ENCODE assay signal across 17 cellular contexts in the genomic region with DNA sequence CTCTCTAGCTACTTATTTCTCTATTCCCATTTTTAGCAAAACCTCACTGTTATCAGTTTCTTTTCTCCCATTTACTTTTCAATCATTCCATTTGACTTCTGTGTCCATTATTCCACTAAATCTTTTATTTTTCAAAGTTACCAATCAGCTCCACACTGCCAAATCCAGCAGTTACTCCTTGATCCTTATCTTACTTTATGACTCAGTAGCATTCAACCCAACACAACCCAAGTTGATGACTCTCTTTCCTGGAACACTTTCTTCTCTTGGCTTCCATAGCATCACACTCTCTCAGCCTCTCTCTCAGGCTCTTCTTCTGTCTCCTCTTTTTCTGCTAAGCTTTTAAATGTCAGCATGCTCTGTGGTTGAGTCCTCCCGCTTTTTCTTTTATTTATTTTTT. TPM values are rescaled to one million over a fixed set of nuclear protein-coding genes. Genes with fewer than 3 reads are reported as not detected.
A peak's percentile ranks its signal among the peaks of the same experiment; 100 is the strongest.
DNase-seq lines count a peak whose midpoint lies in the region; ATAC-seq and TF ChIP-seq lines count a peak whose summit lies in the region.
"Had no signal": no experiment of that assay in that cellular context is flagged by ENCODE, and none has a peak within 500 bp of the region (broad histone marks: within the 10 kb centered on the region; RNA-seq: fewer than 3 reads in every experiment).

No MANE protein-coding gene starts in this region.

- no peak overlapping the region for H3K27ac ChIP-seq in epithelial cell of prostate
- H3K27ac ChIP-seq: uterus had no signal

- peaks cover 96% of the 10 kb centered on the region for H3K4me1 Mint-ChIP-seq in activated naive CD4-positive, alpha-beta T cell treated with anti-CD3 and anti-CD28 coated beads, Interleukin-2, amount 50 U/mL, for 24 hours
- peaks cover 82% of the 10 kb centered on the region for H3K4me1 Mint-ChIP-seq in activated CD4-positive, alpha-beta memory T cell treated with anti-CD3 and anti-CD28 coated beads, Interleukin-2, amount 10 ng/mL, durations not matched to agents 7 days and 5 days

- CTCF ChIA-PET in activated CD4-positive, alpha-beta memory T cell treated with anti-CD3 and anti-CD28 coated beads, Interleukin-2, amount 10 ng/mL, durations not matched to agents 7 days and 5 days (lab: Charles Lee), result interaction anchor here (1.3 kb wide), 1 partner anchor 162 kb away, joined by 3 read pairs; no protein-coding TSS in a partner anchor

- no peaks in the 10 kb centered on the region for H3K27me3 Mint-ChIP-seq in activated naive CD4-positive, alpha-beta T cell treated with anti-CD3 and anti-CD28 coated beads, Interleukin-2, amount 50 U/mL, for 24 hours
- H3K27me3 Mint-ChIP-seq in activated CD4-positive, alpha-beta memory T cell treated with anti-CD3 and anti-CD28 coated beads, Interleukin-2, amount 10 ng/mL, durations not matched to agents 7 days and 5 days, result no peaks in the 10 kb centered on the region
- H3K27me3 Mint-ChIP-seq: B cell had no signal

- no peak for TF ChIP-seq CTCF in mucosa of descending colon (IDR thresholded peaks at IDR 0.05)

- no peak for ATAC-seq in GM19023 (IDR thresholded peaks at IDR 0.05; ENCODE audit: unreplicated experiment)
- no peak for ATAC-seq in mucosa of descending colon
- ATAC-seq in GM18873 (IDR thresholded peaks at IDR 0.05; ENCODE audit: low FRiP score, unreplicated experiment), result no peak
- ATAC-seq: GM12878 had no signal

- no peaks in the 10 kb centered on the region for H3K4me1 ChIP-seq in mucosa of descending colon (ENCODE audit: low read depth)
- H3K4me1 ChIP-seq: uterus had no signal

- POLR2A ChIA-PET in activated CD4-positive, alpha-beta memory T cell treated with anti-CD3 and anti-CD28 coated beads, Interleukin-2, amount 10 ng/mL, durations not matched to agents 7 days and 5 days (lab: Charles Lee), result interaction anchor here (1.3 to 1.7 kb wide), 2 partner anchors 123 to 155 kb away, joined by 4 read pairs; no protein-coding TSS in a partner anchor

- DNase-seq in activated naive CD4-positive, alpha-beta T cell treated with anti-CD3 and anti-CD28 coated beads, Interleukin-2, amount 50 U/mL, for 16 hours, result no peak
- DNase-seq in activated CD4-positive, alpha-beta memory T cell treated with anti-CD3 and anti-CD28 coated beads, Interleukin-2, amount 10 ng/mL, durations not matched to agents 7 days and 5 days, result no peak
- DNase-seq in epithelial cell of prostate (ENCODE audit: low read depth, low spot score) (peak; percentile 6), NCI-H1105 treated with DMSO at 0.1 percent for 48 hours (lab: John Stamatoyannopoulos, UW) (no peak), mucosa of descending colon (no peak)
- DNase-seq: DMS79; NCI-H2029 treated with DMSO at 0.1 percent for 48 hours; Right ventricle myocardium superior; stimulated activated CD4-positive, alpha-beta T cell treated with anti-CD3 and anti-CD28 coated beads, Interleukin-1b, Interleukin-23, amount 100 ng/mL, for 48 hours; uterus had no signal

- no peaks in the 10 kb centered on the region for H3K36me3 ChIP-seq in mucosa of descending colon (ENCODE audit: low read depth)
- H3K36me3 ChIP-seq: uterus had no signal

- intact Hi-C loops in mucosa of descending colon (cut with DNase I, micrococcal nuclease), result no loop called here

- no peaks in the 10 kb centered on the region for H3K9me3 ChIP-seq in mucosa of descending colon
- H3K9me3 ChIP-seq: uterus had no signal

- H3K4me3 Mint-ChIP-seq in activated naive CD4-positive, alpha-beta T cell treated with anti-CD3 and anti-CD28 coated beads, Interleukin-2, amount 50 U/mL, for 24 hours, result no peak overlapping the region
- H3K4me3 Mint-ChIP-seq in activated CD4-positive, alpha-beta memory T cell treated with anti-CD3 and anti-CD28 coated beads, Interleukin-2, amount 10 ng/mL, durations not matched to agents 7 days and 5 days, result no peak overlapping the region
- H3K4me3 Mint-ChIP-seq: B cell had no signal

- H3K36me3 Mint-ChIP-seq in activated naive CD4-positive, alpha-beta T cell treated with anti-CD3 and anti-CD28 coated beads, Interleukin-2, amount 50 U/mL, for 24 hours, result peaks cover 30% of the 10 kb centered on the region
- peaks cover 95% of the 10 kb centered on the region for H3K36me3 Mint-ChIP-seq in activated CD4-positive, alpha-beta memory T cell treated with anti-CD3 and anti-CD28 coated beads, Interleukin-2, amount 10 ng/mL, durations not matched to agents 7 days and 5 days (ENCODE audit: low read depth)

- peaks cover 9% of the 10 kb centered on the region for H3K9me3 Mint-ChIP-seq in activated naive CD4-positive, alpha-beta T cell treated with anti-CD3 and anti-CD28 coated beads, Interleukin-2, amount 50 U/mL, for 24 hours
- H3K9me3 Mint-ChIP-seq in activated CD4-positive, alpha-beta memory T cell treated with anti-CD3 and anti-CD28 coated beads, Interleukin-2, amount 10 ng/mL, durations not matched to agents 7 days and 5 days, result no peaks in the 10 kb centered on the region

- peak overlapping the region; percentile 83 for H3K27ac Mint-ChIP-seq in activated naive CD4-positive, alpha-beta T cell treated with anti-CD3 and anti-CD28 coated beads, Interleukin-2, amount 50 U/mL, for 24 hours
- peak overlapping the region; percentile 29 for H3K27ac Mint-ChIP-seq in activated CD4-positive, alpha-beta memory T cell treated with anti-CD3 and anti-CD28 coated beads, Interleukin-2, amount 10 ng/mL, durations not matched to agents 7 days and 5 days
- H3K27ac Mint-ChIP-seq: B cell had no signal

- no peak overlapping the region for H3K4me3 ChIP-seq in mucosa of descending colon
- H3K4me3 ChIP-seq: GM12878, uterus had no signal

RNA-seq across cellular contexts. Expression of gene RASGRP1, which starts 36.3 kb away (rescaled TPM):
- 100 to 1,000 TPM; 200 to 208 TPM for total RNA-seq in activated CD4-positive, alpha-beta memory T cell treated with anti-CD3 and anti-CD28 coated beads, Interleukin-2, amount 10 ng/mL, durations not matched to agents 7 days and 5 days
- 1 to 10 TPM; 1.2 to 2.6 (median 2.6) TPM for total RNA-seq in mucosa of descending colon
- total RNA-seq: fibroblast of lung, LHCN-M2 had no signal

Comparison
In these comparisons a context has a peak if more than half of its experiments do, and no peak if none do; other contexts are left out.
1. RNA of gene RASGRP1, which starts 36.3 kb away (total RNA-seq): 200 to 208 TPM in activated CD4-positive, alpha-beta memory T cell treated with anti-CD3 and anti-CD28 coated beads, Interleukin-2, amount 10 ng/mL, durations not matched to agents 7 days and 5 days; 1.2 to 2.6 TPM in mucosa of descending colon; every median in the first group is over 10 times any median in the second.